ENCODE assay signal across 8 cellular contexts in genomic region chr12:132356686-132357622, GRCh38. TPM values are rescaled to one million over a fixed set of nuclear protein-coding genes. Genes with fewer than 3 reads are reported as not detected.
A peak's percentile ranks its signal among the peaks of the same experiment; 100 is the strongest.
DNase-seq lines count a peak whose midpoint lies in the region; ATAC-seq and TF ChIP-seq lines count a peak whose summit lies in the region.

No MANE protein-coding gene starts in this region.

- DNase-seq in Caki2 (ENCODE audit: low read depth) (peak; percentile 64), MG63 (peak; percentile 94), cerebellar cortex (ENCODE audit: low spot score) (peak; percentile 89), mesendoderm (peak; percentile 63), ascending aorta (ENCODE audit: low spot score in 2 of 2) (no peak)
- DNase-seq in activated T-cell treated with anti-CD3 and anti-CD28 coated beads, Interleukin-2, amount 50 U/mL, for 4 hours: no peak

- H2BK5ac ChIP-seq in mesendoderm (ENCODE audit: low read length): no peak overlapping the region

- no peak overlapping the region for H3K56ac ChIP-seq in mesendoderm (ENCODE audit: low read length)

- H3K4me1 Mint-ChIP-seq in activated T-cell treated with anti-CD3 and anti-CD28 coated beads, Interleukin-2, amount 50 U/mL, for 4 hours (ENCODE audit: low read depth): no peaks in the 10 kb centered on the region

- no peak overlapping the region for H3K9ac ChIP-seq in mesendoderm (ENCODE audit: low read length)

- H3K4me3 Mint-ChIP-seq in activated T-cell treated with anti-CD3 and anti-CD28 coated beads, Interleukin-2, amount 50 U/mL, for 4 hours: no peak overlapping the region

- peaks cover 10% of the 10 kb centered on the region; the same call in 1 of the 2 replicates for H3K27me3 ChIP-seq in MG63
- H3K27me3 ChIP-seq in mesendoderm (ENCODE audit: insufficient read depth, low read length, poor library complexity): no peaks in the 10 kb centered on the region
- H3K27me3 ChIP-seq in ascending aorta: no peaks in the 10 kb centered on the region

- H3K9me3 ChIP-seq in MG63 (peaks cover 3% of the 10 kb centered on the region; the same call in 1 of the 2 replicates), ascending aorta (no peaks in the 10 kb centered on the region)

- WGBS in mesendoderm (ENCODE audit: extremely low coverage, insufficient coverage, low lambda C conversion rate): no CpG with 5 or more reads among the region's 37 CpGs

- no peak overlapping the region for H2BK15ac ChIP-seq in mesendoderm (replicated peaks; ENCODE audit: low read depth)

- no peaks in the 10 kb centered on the region for H3K79me2 ChIP-seq in mesendoderm (ENCODE audit: control insufficient read depth, insufficient read depth, low read length)

- ATAC-seq in GM19328 (IDR thresholded peaks at IDR 0.05; ENCODE audit: unreplicated experiment) (no peak), HG03108 (IDR thresholded peaks at IDR 0.05; ENCODE audit: unreplicated experiment) (no peak)
- no peak for ATAC-seq in activated T-cell treated with anti-CD3 and anti-CD28 coated beads, Interleukin-2, amount 50 U/mL, for 4 hours

- H3K4me2 ChIP-seq in mesendoderm (ENCODE audit: low read length): no peak overlapping the region

- peaks cover 15% of the 10 kb centered on the region for H3K27me3 Mint-ChIP-seq in activated T-cell treated with anti-CD3 and anti-CD28 coated beads, Interleukin-2, amount 50 U/mL, for 4 hours (ENCODE audit: low read depth)

- no peak overlapping the region for H4K5ac ChIP-seq in mesendoderm (ENCODE audit: low read length)

- no peaks in the 10 kb centered on the region for H3K79me1 ChIP-seq in mesendoderm (ENCODE audit: low read length)

- H3K23ac ChIP-seq in mesendoderm (ENCODE audit: low read length): no peak overlapping the region

- no peaks in the 10 kb centered on the region for H3K9me3 Mint-ChIP-seq in activated T-cell treated with anti-CD3 and anti-CD28 coated beads, Interleukin-2, amount 50 U/mL, for 4 hours

- H3K18ac ChIP-seq in mesendoderm (ENCODE audit: low read length): no peak overlapping the region

- H3K4me3 ChIP-seq in MG63 (no peak overlapping the region), mesendoderm (ENCODE audit: low read length) (no peak overlapping the region), ascending aorta (no peak overlapping the region)

- H3K4me1 ChIP-seq in mesendoderm (ENCODE audit: control insufficient read depth, low read depth, low read length) (no peaks in the 10 kb centered on the region), ascending aorta (no peaks in the 10 kb centered on the region)

- no peaks in the 10 kb centered on the region for H3K36me3 Mint-ChIP-seq in activated T-cell treated with anti-CD3 and anti-CD28 coated beads, Interleukin-2, amount 50 U/mL, for 4 hours (ENCODE audit: insufficient read depth)

- no peak overlapping the region for H3K4ac ChIP-seq in mesendoderm (ENCODE audit: low read depth, low read length)

- H4K8ac ChIP-seq in mesendoderm (ENCODE audit: low read depth, low read length): no peak overlapping the region

- intact Hi-C loops in ascending aorta (cut with DNase I): no loop called here

- H3K27ac ChIP-seq in mesendoderm (ENCODE audit: low read depth, low read length): no peak overlapping the region
- H3K27ac ChIP-seq in ascending aorta: no peak overlapping the region

- no peak overlapping the region for H2AK5ac ChIP-seq in mesendoderm (ENCODE audit: low read length)

- H2BK120ac ChIP-seq in mesendoderm (ENCODE audit: low read depth, low read length): no peak overlapping the region

- no peaks in the 10 kb centered on the region for H3K36me3 ChIP-seq in MG63
- H3K36me3 ChIP-seq in mesendoderm (ENCODE audit: control insufficient read depth, insufficient read depth, low read length): no peaks in the 10 kb centered on the region
- H3K36me3 ChIP-seq in ascending aorta: no peaks in the 10 kb centered on the region

- TF ChIP-seq CTCF in ascending aorta (IDR thresholded peaks at IDR 0.05): no peak

- in situ Hi-C loops in Caki2 (cut with HindIII; ENCODE audit: low pct_unique_long_range_greater_than_20kb, low sequenced_read_pairs): no loop called here

RNA-seq across cellular contexts. Expression of gene GALNT9, which starts 27.6 kb away (rescaled TPM):
- 14.1 and 14.6 TPM in 2 replicates for total RNA-seq in Caki2 (2014; rRNA removed; shearing (Covaris generic); ENCODE audit: low replicate concordance)
- total RNA-seq in MG63 (2014; rRNA removed; shearing (Covaris generic); ENCODE audit: low replicate concordance): 3.3 and 5.5 TPM in 2 replicates
- 0.11 TPM for polyA plus RNA-seq in mesendoderm (2013, experiment 1 of 2)
- 0.08 TPM for polyA plus RNA-seq in mesendoderm (2013, experiment 2 of 2)
- total RNA-seq in ascending aorta: not detected
- total RNA-seq in activated T-cell treated with anti-CD3 and anti-CD28 coated beads, Interleukin-2, amount 50 U/mL, for 4 hours: under 1 TPM; 0.30 to 0.71 (median 0.34) TPM

Comparison
In these comparisons a context has a peak if more than half of its experiments do, and no peak if none do; other contexts are left out.
1. DNase-seq: peak in Caki2 (single experiment), MG63 (single experiment), cerebellar cortex (single experiment) and mesendoderm (single experiment); none in ascending aorta (0 of 2) and activated T-cell treated with anti-CD3 and anti-CD28 coated beads, Interleukin-2, amount 50 U/mL, for 4 hours (single experiment).